4 cellular contexts compared by ENCODE assay signal in genomic region chr3:46426476-46426875, GRCh38. TPM values are rescaled to one million over a fixed set of nuclear protein-coding genes. Genes with fewer than 3 reads are reported as not detected.
"Had no signal": no experiment of that assay in that cellular context is flagged by ENCODE, and none has a peak within 500 bp of the region (broad histone marks: within the 10 kb centered on the region; RNA-seq: fewer than 3 reads in every experiment).

No MANE protein-coding gene starts in this region.

RNA-seq across cellular contexts. Expression of gene CCRL2, which starts 19.4 kb away (rescaled TPM):
- total RNA-seq: osteocyte had no signal

RNA-seq across cellular contexts. Expression of gene LTF, which starts 38.2 kb away (rescaled TPM):
- total RNA-seq: activated naive CD4-positive, alpha-beta T cell treated with anti-CD3 and anti-CD28 coated beads for 36 hours; activated T-cell treated with anti-CD3 and anti-CD28 coated beads, Interleukin-2, amount 50 U/mL, for 4 hours; osteocyte; T-helper 2 cell treated with Interferon-gamma antibody and Interleukin-4, amounts not matched to agents 100 ng/mL and 5 ng/mL, for 36 hours had no signal

RNA-seq across cellular contexts. Expression of gene CCR5, which starts 55.7 kb away (rescaled TPM):
- total RNA-seq: activated naive CD4-positive, alpha-beta T cell treated with anti-CD3 and anti-CD28 coated beads for 36 hours; osteocyte had no signal
